ENCODE assay signal across 8 cellular contexts in genomic region chr4:27692098-27692679, GRCh38.
DNase-seq lines count a peak whose midpoint lies in the region; ATAC-seq, FAIRE-seq and TF ChIP-seq lines count a peak whose summit lies in the region.

No MANE protein-coding gene starts in this region.

- H3K4me3 ChIP-seq in endodermal cell (ENCODE audit: low read length), result no peak overlapping the region
- no peak overlapping the region for H3K4me3 ChIP-seq in small intestine (ENCODE audit: low read depth in 1 of 2, low read length in 2 of 2)

- TF ChIP-seq CTCF in endodermal cell (conservative IDR thresholded peaks at IDR 0.05), result peak; percentile 84

- DNase-seq in CD1c-positive myeloid dendritic cell (ENCODE audit: extremely low spot score) (peak; percentile 45), NCI-H748 (lab: John Stamatoyannopoulos, UW; ENCODE audit: unreplicated experiment) (peak; percentile 72), endodermal cell (peak; percentile 67), small intestine (peak; percentile 33)
- no peak for DNase-seq in activated effector memory CD4-positive, alpha-beta T cell treated with anti-CD3 and anti-CD28 coated beads, Interleukin-2, amount 50 U/mL, for 16 hours

- WGBS in endodermal cell (ENCODE audit: insufficient coverage in 1 of 2, insufficient read length in 1 of 2), 2 experiments, result 27 to 53% methylated on average over 3 to 6 of the region's 7 CpGs
- 32 to 39% (median 34%) methylated on average over 7 of the region's 7 CpGs for WGBS in small intestine, 3 donors

- H3K9me3 Mint-ChIP-seq in endodermal cell, result no peaks in the 10 kb centered on the region
- H3K9me3 Mint-ChIP-seq in activated T-helper 17 cell treated with anti-CD3 and anti-CD28 coated beads, Interleukin-2, amount 50 U/mL, for 72 hours, result peaks cover 23% of the 10 kb centered on the region

- H3K27ac ChIP-seq in endodermal cell (ENCODE audit: low read depth, low read length) (no peak overlapping the region), small intestine (ENCODE audit: low read depth in 1 of 2, low read length in 1 of 2) (no peak overlapping the region)

- no peak for FAIRE-seq in small intestine (lab: Jason Lieb, UNC)

- H3K36me3 Mint-ChIP-seq in endodermal cell (ENCODE audit: low read depth), result no peaks in the 10 kb centered on the region
- H3K36me3 Mint-ChIP-seq in activated T-helper 17 cell treated with anti-CD3 and anti-CD28 coated beads, Interleukin-2, amount 50 U/mL, for 72 hours (ENCODE audit: low read depth), result no peaks in the 10 kb centered on the region

- H3K36me3 ChIP-seq in endodermal cell (ENCODE audit: control insufficient read depth, insufficient read depth, low read length), result no peaks in the 10 kb centered on the region
- no peaks in the 10 kb centered on the region for H3K36me3 ChIP-seq in small intestine (ENCODE audit: control insufficient read depth in 2 of 2, insufficient read depth in 2 of 2, low read length in 2 of 2)

- no peaks in the 10 kb centered on the region for H3K27me3 ChIP-seq in endodermal cell (ENCODE audit: control insufficient read depth, insufficient read depth, low read length, poor library complexity, severe bottlenecking)
- no peaks in the 10 kb centered on the region for H3K27me3 ChIP-seq in small intestine (ENCODE audit: control insufficient read depth in 2 of 2, insufficient read depth in 2 of 2, low read length in 2 of 2)

- H3K4me1 Mint-ChIP-seq in endodermal cell, result no peaks in the 10 kb centered on the region
- H3K4me1 Mint-ChIP-seq in activated T-helper 17 cell treated with anti-CD3 and anti-CD28 coated beads, Interleukin-2, amount 50 U/mL, for 72 hours, result no peaks in the 10 kb centered on the region

- ATAC-seq in GM18868 (IDR thresholded peaks at IDR 0.05; ENCODE audit: unreplicated experiment) (peak; percentile 98), HG03066 (IDR thresholded peaks at IDR 0.05; ENCODE audit: low read depth, unreplicated experiment) (peak; percentile 88)
- ATAC-seq in activated T-helper 17 cell treated with anti-CD3 and anti-CD28 coated beads, Interleukin-2, amount 50 U/mL, for 72 hours (replicated peaks), result no peak

- no peak overlapping the region for H3K9ac ChIP-seq in endodermal cell (ENCODE audit: extremely low read depth, low read length, poor library complexity, severe bottlenecking)

- H3K27me3 Mint-ChIP-seq in endodermal cell (ENCODE audit: insufficient read depth), result peaks cover 9% of the 10 kb centered on the region
- H3K27me3 Mint-ChIP-seq in activated T-helper 17 cell treated with anti-CD3 and anti-CD28 coated beads, Interleukin-2, amount 50 U/mL, for 72 hours, result no peaks in the 10 kb centered on the region

- H3K9me3 ChIP-seq in endodermal cell (ENCODE audit: control insufficient read depth, low read length) (no peaks in the 10 kb centered on the region), small intestine (ENCODE audit: control insufficient read depth, low read depth) (no peaks in the 10 kb centered on the region)

- H3K4me3 Mint-ChIP-seq in endodermal cell, result no peak overlapping the region
- no peak overlapping the region for H3K4me3 Mint-ChIP-seq in activated T-helper 17 cell treated with anti-CD3 and anti-CD28 coated beads, Interleukin-2, amount 50 U/mL, for 72 hours

- H3K4me1 ChIP-seq in endodermal cell (ENCODE audit: control insufficient read depth, insufficient read depth, low read length) (no peaks in the 10 kb centered on the region), small intestine (ENCODE audit: control insufficient read depth in 2 of 2, insufficient read depth in 1 of 2, low read depth in 1 of 2, low read length in 1 of 2) (no peaks in the 10 kb centered on the region)

- no peak overlapping the region for H3K27ac Mint-ChIP-seq in endodermal cell
- no peak overlapping the region for H3K27ac Mint-ChIP-seq in activated T-helper 17 cell treated with anti-CD3 and anti-CD28 coated beads, Interleukin-2, amount 50 U/mL, for 72 hours
